Comparison of ENCODE assay signal across 8 cellular contexts in the genomic region with DNA sequence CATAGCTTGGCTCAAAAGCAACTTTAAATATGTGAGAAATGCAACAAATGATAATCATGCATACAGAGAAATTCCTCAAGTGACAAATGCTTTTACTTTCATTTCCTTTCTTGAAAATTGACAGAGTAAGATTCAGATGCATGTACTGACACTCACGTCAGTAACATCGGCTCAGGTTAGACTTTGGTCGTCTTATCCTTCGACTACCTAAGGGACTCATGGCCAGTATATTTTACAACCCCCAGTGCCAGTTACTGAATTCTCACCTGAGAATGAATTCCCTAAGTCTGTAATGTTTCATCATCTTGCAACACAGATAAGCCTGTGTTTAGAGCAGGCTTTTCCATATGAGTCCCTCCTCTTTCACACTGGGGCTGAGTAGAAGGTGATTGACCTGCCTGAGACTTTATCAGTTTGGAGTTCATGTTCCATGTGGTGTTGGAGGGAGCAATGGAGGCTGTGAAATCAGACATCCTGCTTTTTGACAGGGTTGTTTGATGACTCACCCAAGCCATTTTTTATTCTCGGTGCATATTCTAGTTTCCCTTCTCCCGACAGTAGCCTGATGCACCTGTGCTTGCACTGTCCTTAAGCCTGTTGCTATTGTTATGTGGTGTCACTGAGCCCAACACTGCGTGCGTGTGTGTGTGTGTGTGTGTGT. TPM values are rescaled to one million over a fixed set of nuclear protein-coding genes. Genes with fewer than 3 reads are reported as not detected.
DNase-seq lines count a peak whose midpoint lies in the region; ATAC-seq, FAIRE-seq and TF ChIP-seq lines count a peak whose summit lies in the region.

No MANE protein-coding gene starts in this region.

- H3K4me1 ChIP-seq in A549, result peaks cover 11% of the 10 kb centered on the region; the same call in 2 of the 3 replicates

- H3K27ac ChIP-seq in A549 (peak overlapping the region; percentile 20 to 67; a peak in 3 of 6 replicates), RWPE1 (no peak overlapping the region), coronary artery (no peak overlapping the region)

- TF ChIP-seq CTCF in A549 (IDR thresholded peaks at IDR 0.05), result no peak
- no peak for TF ChIP-seq CTCF in RWPE1 (conservative IDR thresholded peaks at IDR 0.05; ENCODE audit: low read depth)
- no peak for TF ChIP-seq CTCF in coronary artery (IDR thresholded peaks at IDR 0.05)

- H3K9me3 ChIP-seq in A549, result no peaks in the 10 kb centered on the region

- TF ChIP-seq POLR2A in A549 (IDR thresholded peaks at IDR 0.05; ENCODE audit: low read length), result no peak

- peak overlapping the region; percentile 45 for H3K4me2 ChIP-seq in A549

- TF ChIP-seq EP300 in A549 (IDR thresholded peaks at IDR 0.05), result no peak

- 78% methylated on average over 8 of the region's 8 CpGs for WGBS in A549 (ENCODE audit: missing lambda C conversion rate)

- no peak for TF ChIP-seq RAD21 in A549 (conservative IDR thresholded peaks at IDR 0.05 in 1 of 2, IDR thresholded peaks at IDR 0.05 in 1 of 2)

- ATAC-seq in A549 (0 out of 6 replicates have a peak, but pooled peaks of 1 of the 2 experiments have one; percentile 47), GM18502 (IDR thresholded peaks at IDR 0.05; ENCODE audit: poor library complexity, unreplicated experiment) (peak; percentile 44), HG02884 (IDR thresholded peaks at IDR 0.05; ENCODE audit: unreplicated experiment) (peak; percentile 47)

- CTCF ChIA-PET in A549 (lab: Yijun Ruan, JAX) (no interaction called here), RWPE1 (lab: Yijun Ruan, JAX) (no interaction called here)

- POLR2A ChIA-PET in A549 (lab: Yijun Ruan, JAX) (no interaction called here), RWPE1 (lab: Yijun Ruan, JAX; ENCODE audit: low non-redundant PET) (no interaction called here)

- no peak overlapping the region for H3K4me3 ChIP-seq in A549
- H3K4me3 ChIP-seq in coronary artery, result no peak overlapping the region

- no peak for FAIRE-seq in A549 (lab: Jason Lieb, UNC)

- DNase-seq in A549 (ENCODE audit: low read depth in 1 of 2, low spot score in 1 of 2) (no peak), RWPE1 (ENCODE audit: low spot score) (peak; percentile 17), germinal center (ENCODE audit: low spot score) (peak; percentile 34), coronary artery (ENCODE audit: low spot score) (no peak), occipital lobe (lab: John Stamatoyannopoulos, UW) (no peak), NCI-H446 treated with DMSO at 0.1 percent for 48 hours (lab: John Stamatoyannopoulos, UW) (no peak)

TF ChIP-seq in A549, 52 proteins besides CTCF, POLR2A, EP300 and RAD21:
- no peak for TF ChIP-seq RARB (CRISPR knock-in tag; IDR thresholded peaks at IDR 0.05)
- no peak for TF ChIP-seq ZNF302 (CRISPR knock-in tag; IDR thresholded peaks at IDR 0.05)
- no peak for TF ChIP-seq MAZ (IDR thresholded peaks at IDR 0.05; ENCODE audit: borderline replicate concordance, low read depth, low read length)
- TF ChIP-seq ZC3H11A (IDR thresholded peaks at IDR 0.05), result no peak
- TF ChIP-seq, protein P1, sequence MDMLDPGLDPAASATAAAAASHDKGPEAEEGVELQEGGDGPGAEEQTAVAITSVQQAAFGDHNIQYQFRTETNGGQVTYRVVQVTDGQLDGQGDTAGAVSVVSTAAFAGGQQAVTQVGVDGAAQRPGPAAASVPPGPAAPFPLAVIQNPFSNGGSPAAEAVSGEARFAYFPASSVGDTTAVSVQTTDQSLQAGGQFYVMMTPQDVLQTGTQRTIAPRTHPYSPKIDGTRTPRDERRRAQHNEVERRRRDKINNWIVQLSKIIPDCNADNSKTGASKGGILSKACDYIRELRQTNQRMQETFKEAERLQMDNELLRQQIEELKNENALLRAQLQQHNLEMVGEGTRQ (IDR thresholded peaks at IDR 0.05), result no peak
- no peak for TF ChIP-seq FOSL2 (IDR thresholded peaks at IDR 0.05)
- TF ChIP-seq FOSL2 (CRISPR knock-in tag; IDR thresholded peaks at IDR 0.05), result peak; percentile 49; the same call in 1 of the 2 replicates
- no peak for TF ChIP-seq ESRRA (IDR thresholded peaks at IDR 0.05; ENCODE audit: borderline replicate concordance, low read length)
- TF ChIP-seq NPAS2 (CRISPR knock-in tag; IDR thresholded peaks at IDR 0.05; ENCODE audit: borderline replicate concordance), result no peak

RNA-seq across cellular contexts. Expression of a gene that starts 30.5 kb away (rescaled TPM):
- 23.4 and 23.7 TPM in 2 replicates for polyA plus RNA-seq in A549 (2011; rRNA removed)
- 5.2 and 6.4 TPM in 2 replicates for polyA plus RNA-seq in A549 (2012; cell fraction: cytosol; rRNA removed)
- polyA plus RNA-seq in A549 (2012; cell fraction: nucleus; rRNA removed), result 5.4 and 6.7 TPM in 2 replicates
- 7.1 to 8.8 TPM (median 7.1 TPM) in 3 replicates for polyA plus RNA-seq in A549 (2017; fragmentation: RNase III; extraction: RNeasy Plus Mini Kit Qiagen cat#74134 plus additional on column Dnase treatment)
- 20.1 TPM in 2 replicates for polyA minus RNA-seq in A549 (2011; rRNA and poly(A)+ RNA removed)
- 2.5 TPM for total RNA-seq in occipital lobe

Comparison
In these comparisons a context has a peak if more than half of its experiments do, and no peak if none do; other contexts are left out.
1. DNase-seq: peak in RWPE1 (single experiment) and germinal center (single experiment); none in A549 (0 of 2), coronary artery (single experiment), occipital lobe (single experiment) and NCI-H446 treated with DMSO at 0.1 percent for 48 hours (single experiment).
2. H3K27ac ChIP-seq: peak in A549 (2 of 2); none in RWPE1 (single experiment) and coronary artery (0 of 2).